11 cellular contexts compared by ENCODE assay signal in the genomic region with DNA sequence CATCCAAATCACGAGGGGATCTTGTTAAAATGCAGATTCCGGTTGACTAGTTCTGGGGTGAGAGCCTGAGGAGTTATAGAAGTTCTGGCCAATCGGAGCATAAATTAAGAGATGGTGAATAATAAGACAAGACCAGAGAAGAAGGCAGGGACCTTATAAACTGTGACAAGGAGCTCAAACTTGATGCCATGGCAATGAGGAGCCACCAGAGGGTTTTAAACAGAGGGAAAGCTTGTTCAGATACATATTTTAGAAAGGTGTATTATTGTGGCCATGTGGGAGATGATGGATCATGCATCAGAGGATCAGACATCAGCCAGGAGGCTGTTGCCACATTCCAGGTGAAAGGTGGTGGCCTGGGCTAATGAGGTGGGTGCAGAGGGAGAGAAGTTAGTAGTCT. TPM values are rescaled to one million over a fixed set of nuclear protein-coding genes. Genes with fewer than 3 reads are reported as not detected.
"Had no signal": no experiment of that assay in that cellular context is flagged by ENCODE, and none has a peak within 500 bp of the region (broad histone marks: within the 10 kb centered on the region; RNA-seq: fewer than 3 reads in every experiment).

No MANE protein-coding gene starts in this region.

- H3K9me3 ChIP-seq: HAP-1 had no signal

- H3K27ac ChIP-seq: GM23248, HL-60, KMS-11 had no signal

- DNase-seq: GM23248, GOT3, H7, KBM-7 had no signal

- ATAC-seq: HepG2 had no signal

- H3K36me3 ChIP-seq: HAP-1 had no signal

- H3K4me3 ChIP-seq: GM23248, HAP-1 had no signal

- H3K4me1 ChIP-seq: HAP-1 had no signal

RNA-seq across cellular contexts. Expression of gene TLX1, which starts 29.6 kb away (rescaled TPM):
- total RNA-seq: GM23248, H4, H7, HT1080 had no signal
- polyA plus RNA-seq: GM23248, IgD-negative memory B cell had no signal

RNA-seq across cellular contexts. Expression of gene KAZALD1, which starts 39.7 kb away (rescaled TPM):
- polyA plus RNA-seq: IgD-negative memory B cell had no signal
